12 cellular contexts compared by ENCODE assay signal in genomic region chr12:51911788-51912711, GRCh38. TPM values are rescaled to one million over a fixed set of nuclear protein-coding genes. Genes with fewer than 3 reads are reported as not detected.
DNase-seq lines count a peak whose midpoint lies in the region; ATAC-seq, FAIRE-seq and TF ChIP-seq lines count a peak whose summit lies in the region.
"Had no signal": no experiment of that assay in that cellular context is flagged by ENCODE, and none has a peak within 500 bp of the region (broad histone marks: within the 10 kb centered on the region; RNA-seq: fewer than 3 reads in every experiment).

No MANE protein-coding gene starts in this region.

- BruUV-seq in GM12878 (replicated peaks; lab: Mats Ljungman, UMichigan): no TSS peak

- SMC1A ChIA-PET in GM12878 (lab: Charles Lee; ENCODE audit: uncharacterized antibody, unreplicated experiment): interaction anchor here (0.8 to 0.9 kb wide), 2 partner anchors 11 to 69 kb away, joined by 3 read pairs; no protein-coding TSS in a partner anchor

- DNase-seq in NOMO-1 (lab: John Stamatoyannopoulos, UW; ENCODE audit: unreplicated experiment in 2 of 2) (peak; percentile 27 to 42), NOMO-1 treated with dmso at 0.1 percent for 144 hours (lab: John Stamatoyannopoulos, UW; ENCODE audit: unreplicated experiment) (no peak), GM12878 (ENCODE audit: low read depth, low spot score) (no peak), left lobe of liver (ENCODE audit: low spot score) (peak; percentile 45), tibial nerve (ENCODE audit: low spot score in 2 of 2) (no peak)
- DNase-seq in activated CD4-positive, alpha-beta T cell treated with anti-CD3 and anti-CD28 coated beads, Interleukin-2, amount 50 U/mL, for 1 hour: no peak
- DNase-seq in activated CD4-positive, alpha-beta T cell treated with anti-CD3 and anti-CD28 coated beads, Interleukin-2, amount 50 U/mL, for 4 hours: no peak

- POLR2A ChIA-PET in GM12878 (lab: Charles Lee): interaction anchor here (0.9 to 1.0 kb wide), 2 partner anchors 11 to 42 kb away, joined by 3 to 4 read pairs; no protein-coding TSS in a partner anchor

- TF ChIP-seq POLR2A in GM12878 (IDR thresholded peaks at IDR 0.05; ENCODE audit: low read depth, low read length): no peak
- no peak for TF ChIP-seq POLR2A in tibial nerve (IDR thresholded peaks at IDR 0.05)

- no peak overlapping the region for H2AFZ ChIP-seq in GM12878 (ENCODE audit: control insufficient read depth, low read depth, low read length)

- H4K20me1 ChIP-seq in GM12878 (ENCODE audit: control insufficient read depth, insufficient read depth): no peaks in the 10 kb centered on the region

- no peaks in the 10 kb centered on the region for H3K9me3 ChIP-seq in GM12878 (replicated peaks; ENCODE audit: control insufficient read depth, insufficient read depth, low read length)
- H3K9me3 ChIP-seq in tibial nerve: no peaks in the 10 kb centered on the region

- whole genome bisulfite sequencing in GM12878 (ENCODE audit: insufficient coverage, insufficient replicate concordance, low lambda C conversion rate, missing lambda C conversion rate): 41% methylated on average over 8 of the region's 8 CpGs
- 52 to 54% methylated on average over 8 of the region's 8 CpGs for WGBS in tibial nerve, 2 donors

- CTCF ChIA-PET in GM12878 (lab: Yijun Ruan, JAX): interaction anchor here (1.7 to 2.7 kb wide), 2 partner anchors 10 to 113 kb away, joined by 3 to 9 read pairs; no protein-coding TSS in a partner anchor

- no peak for TF ChIP-seq RAD21 in GM12878 (IDR thresholded peaks at IDR 0.05; ENCODE audit: insufficient read depth, low read depth, low read length)

- no peak for FAIRE-seq in GM12878 (lab: Jason Lieb, UNC)
- FAIRE-seq: endometrium had no signal

- ATAC-seq in GM12878 (peak; percentile 15; the same call in 2 of the 3 replicates), left lobe of liver (peak; percentile 62), HG02610 (IDR thresholded peaks at IDR 0.05; ENCODE audit: unreplicated experiment) (no peak)
- ATAC-seq: activated T-helper 17 cell treated with anti-CD3 and anti-CD28 coated beads, Interleukin-2, amount 50 U/mL, for 72 hours had no signal

- TF ChIP-seq CTCF in GM12878 (IDR thresholded peaks at IDR 0.05 in 2 of 3, conservative IDR thresholded peaks at IDR 0.05 in 1 of 3; ENCODE audit: control insufficient read depth in 2 of 3, extremely low read depth in 1 of 3, insufficient read depth in 1 of 3, low read depth in 3 of 3, low read length in 3 of 3) (no peak), tibial nerve (IDR thresholded peaks at IDR 0.05) (no peak)

- H3K9ac ChIP-seq in GM12878 (ENCODE audit: control insufficient read depth, insufficient read depth, low read length): no peak overlapping the region

- H3K27ac ChIP-seq in GM12878 (ENCODE audit: control insufficient read depth, insufficient read depth) (no peak overlapping the region), tibial nerve (peak overlapping the region in 3 of 4 donors; percentile 45 to 72 (median 67))

- H3K4me2 ChIP-seq in GM12878 (ENCODE audit: control insufficient read depth, insufficient read depth): no peak overlapping the region

- in situ Hi-C loops in GM12878 (cut with MboI): no loop called here

- H3K36me3 ChIP-seq in GM12878 (ENCODE audit: control insufficient read depth in 2 of 2, insufficient read depth in 2 of 2, low read length in 1 of 2) (no peaks in the 10 kb centered on the region), tibial nerve (peaks cover 0 to 14% (median 0%) of the 10 kb centered on the region in 3 donors)

- peaks cover 14% of the 10 kb centered on the region for H3K4me1 ChIP-seq in GM12878 (ENCODE audit: control insufficient read depth, insufficient read depth, low read length)
- peaks cover 0 to 82% (median 23%) of the 10 kb centered on the region in 4 donors for H3K4me1 ChIP-seq in tibial nerve

- no peaks in the 10 kb centered on the region for H3K79me2 ChIP-seq in GM12878 (ENCODE audit: control insufficient read depth, insufficient read depth, low read length)

- RAD21 ChIA-PET in GM12878 (lab: Charles Lee; ENCODE audit: unreplicated experiment): no interaction called here

- H3K4me3 ChIP-seq in GM12878: no peak overlapping the region
- peak overlapping the region in 1 of 4 donors; percentile 19 for H3K4me3 ChIP-seq in tibial nerve

- TF ChIP-seq EP300 in GM12878 (IDR thresholded peaks at IDR 0.05; ENCODE audit: borderline replicate concordance in 1 of 2, control insufficient read depth in 1 of 2, low read depth in 2 of 2, low read length in 2 of 2) (no peak), tibial nerve (IDR thresholded peaks at IDR 0.05) (peak in 1 of 2 donors; percentile 20)

- H3K27me3 ChIP-seq in GM12878 (replicated peaks in 1 of 2; ENCODE audit: control insufficient read depth in 2 of 2, insufficient read depth in 2 of 2, low read length in 1 of 2) (peaks cover 9 to 12% of the 10 kb centered on the region in 2 experiments), tibial nerve (peaks cover 0 to 8% of the 10 kb centered on the region in 2 donors)

- intact Hi-C loops in GM12878 (cut with micrococcal nuclease; ENCODE audit: unreplicated experiment): no loop called here

RNA-seq across cellular contexts. Expression of gene ACVRL1, which starts 4.7 kb away (rescaled TPM):
- total RNA-seq in GM12878 (2013; cell fraction: nucleolus; rRNA removed): 1.2 and 1.4 TPM in 2 replicates
- total RNA-seq in GM12878 (2014; rRNA removed) (not detected in 2 replicates), GM12878 (2014; rRNA removed; fragmentation: Illumina TruSeq; extraction: Trizol) (not detected in 2 replicates), GM12878 (2021) (0.29 TPM in 1 of 2 replicates, not detected in the other), left lobe of liver (7.1 TPM), tibial nerve (100 to 1,000 TPM in 1 of 4 donors, 10 to 100 TPM in 3; 68.4 to 318 (median 80.7) TPM)
- not detected for polyA plus RNA-seq in GM12878 (2011; ENCODE audit: low read depth)
- polyA plus RNA-seq in GM12878 (2011; rRNA removed) (not detected in 2 replicates), GM12878 (2014; fragmentation: Illumina TruSeq; extraction: Trizol) (not detected in 2 replicates), GM12878 (2014; fragmentation: Nextera tagmentation; extraction: Ambion mirVana) (not detected), GM12878 (2014; rRNA removed) (not detected in 2 replicates), GM12878 (2016; fragmentation: Nextera tagmentation; extraction: Ambion mirVana) (not detected)
- polyA plus RNA-seq in GM12878 (2011; cell fraction: cytosol; rRNA removed): not detected in 2 replicates
- not detected in 2 replicates for polyA plus RNA-seq in GM12878 (2011; cell fraction: nucleus; rRNA removed)
- polyA plus RNA-seq in GM12878 (2012): 0.15 TPM in 1 of 2 replicates, not detected in the other
- not detected in 2 replicates for polyA minus RNA-seq in GM12878 (2011; rRNA and poly(A)+ RNA removed)
- not detected in 2 replicates for polyA minus RNA-seq in GM12878 (2011; cell fraction: cytosol; rRNA and poly(A)+ RNA removed)
- not detected in 2 replicates for polyA minus RNA-seq in GM12878 (2011; cell fraction: nucleus; rRNA and poly(A)+ RNA removed)
- total RNA-seq: activated T-helper 17 cell treated with anti-CD3 and anti-CD28 coated beads, Interleukin-2, amount 50 U/mL, for 72 hours; SK-MEL-5 had no signal
- polyA plus RNA-seq: IgD-negative memory B cell had no signal

RNA-seq across cellular contexts. Expression of gene ANKRD33, which starts 24.1 kb away (rescaled TPM):
- total RNA-seq in GM12878 (2013; cell fraction: nucleolus; rRNA removed): not detected in 2 replicates
- total RNA-seq in GM12878 (2014; rRNA removed): not detected in 2 replicates
- not detected in 2 replicates for total RNA-seq in GM12878 (2014; rRNA removed; fragmentation: Illumina TruSeq; extraction: Trizol)
- not detected in 2 replicates for total RNA-seq in GM12878 (2021)
- not detected for polyA plus RNA-seq in GM12878 (2011; ENCODE audit: low read depth)
- polyA plus RNA-seq in GM12878 (2011; rRNA removed): not detected in 2 replicates
- polyA plus RNA-seq in GM12878 (2011; cell fraction: cytosol; rRNA removed): not detected in 2 replicates
- polyA plus RNA-seq in GM12878 (2011; cell fraction: nucleus; rRNA removed): not detected in 2 replicates
- not detected in 2 replicates for polyA plus RNA-seq in GM12878 (2012)
- polyA plus RNA-seq in GM12878 (2014; fragmentation: Illumina TruSeq; extraction: Trizol): not detected in 2 replicates
- not detected for polyA plus RNA-seq in GM12878 (2014; fragmentation: Nextera tagmentation; extraction: Ambion mirVana)
- polyA plus RNA-seq in GM12878 (2014; rRNA removed): not detected in 2 replicates
- polyA plus RNA-seq in GM12878 (2016; fragmentation: Nextera tagmentation; extraction: Ambion mirVana): not detected
- polyA minus RNA-seq in GM12878 (2011; rRNA and poly(A)+ RNA removed): not detected in 2 replicates
- polyA minus RNA-seq in GM12878 (2011; cell fraction: cytosol; rRNA and poly(A)+ RNA removed): not detected in 2 replicates
- polyA minus RNA-seq in GM12878 (2011; cell fraction: nucleus; rRNA and poly(A)+ RNA removed): not detected in 2 replicates
- total RNA-seq in left lobe of liver: not detected
- total RNA-seq in tibial nerve: under 1 TPM in 2 of 4 donors, not detected in 2; 0.60 to 0.66 TPM
- total RNA-seq: activated T-helper 17 cell treated with anti-CD3 and anti-CD28 coated beads, Interleukin-2, amount 50 U/mL, for 72 hours; SK-MEL-5 had no signal
- polyA plus RNA-seq: IgD-negative memory B cell had no signal

RNA-seq across cellular contexts. Expression of gene ACVR1B, which starts 39.4 kb away (rescaled TPM):
- total RNA-seq in GM12878 (2013; cell fraction: nucleolus; rRNA removed): 0.40 and 0.76 TPM in 2 replicates
- 0.11 TPM in 1 of 2 replicates, not detected in the other for total RNA-seq in GM12878 (2014; rRNA removed)
- 0.13 and 0.18 TPM in 2 replicates for total RNA-seq in GM12878 (2014; rRNA removed; fragmentation: Illumina TruSeq; extraction: Trizol)
- 0.28 and 0.58 TPM in 2 replicates for total RNA-seq in GM12878 (2021)
- polyA plus RNA-seq in GM12878 (2011; ENCODE audit: low read depth): 0.26 TPM
- polyA plus RNA-seq in GM12878 (2011; rRNA removed): 0.30 and 0.69 TPM in 2 replicates
- 0.43 and 0.47 TPM in 2 replicates for polyA plus RNA-seq in GM12878 (2011; cell fraction: cytosol; rRNA removed)
- polyA plus RNA-seq in GM12878 (2011; cell fraction: nucleus; rRNA removed): 0.13 and 0.31 TPM in 2 replicates
- 0.23 and 0.39 TPM in 2 replicates for polyA plus RNA-seq in GM12878 (2012)
- polyA plus RNA-seq in GM12878 (2014; fragmentation: Illumina TruSeq; extraction: Trizol): 0.25 and 0.56 TPM in 2 replicates
- polyA plus RNA-seq in GM12878 (2014; fragmentation: Nextera tagmentation; extraction: Ambion mirVana): under 1 TPM; 0.02 to 0.08 TPM
- polyA plus RNA-seq in GM12878 (2014; rRNA removed): 0.19 and 0.29 TPM in 2 replicates
- polyA plus RNA-seq in GM12878 (2016; fragmentation: Nextera tagmentation; extraction: Ambion mirVana): not detected
- polyA minus RNA-seq in GM12878 (2011; rRNA and poly(A)+ RNA removed): 1.2 and 1.3 TPM in 2 replicates
- polyA minus RNA-seq in GM12878 (2011; cell fraction: cytosol; rRNA and poly(A)+ RNA removed): 0.27 and 0.83 TPM in 2 replicates
- 0.12 and 0.38 TPM in 2 replicates for polyA minus RNA-seq in GM12878 (2011; cell fraction: nucleus; rRNA and poly(A)+ RNA removed)
- 28.0 TPM for total RNA-seq in left lobe of liver
- 10 to 100 TPM; 11.6 to 19.8 (median 17.1) TPM for total RNA-seq in tibial nerve

Comparison
In these comparisons a context has a peak if more than half of its experiments do, and no peak if none do; other contexts are left out.
1. DNase-seq: peak in NOMO-1 (2 of 2) and left lobe of liver (single experiment); none in NOMO-1 treated with dmso at 0.1 percent for 144 hours (single experiment), GM12878 (single experiment), tibial nerve (0 of 2), activated CD4-positive, alpha-beta T cell treated with anti-CD3 and anti-CD28 coated beads, Interleukin-2, amount 50 U/mL, for 1 hour (single experiment) and activated CD4-positive, alpha-beta T cell treated with anti-CD3 and anti-CD28 coated beads, Interleukin-2, amount 50 U/mL, for 4 hours (0 of 2).
2. RNA of gene ACVR1B, which starts 39.4 kb away (total RNA-seq): 28.0 TPM in left lobe of liver (single experiment) and 11.6 to 19.8 TPM in tibial nerve; 0.11 to 0.76 TPM in GM12878; every median in the first group is over 4 times any median in the second.